ENCODE assay signal across 8 cellular contexts in genomic region chr6:100880149-100880900, GRCh38. TPM values are rescaled to one million over a fixed set of nuclear protein-coding genes. Genes with fewer than 3 reads are reported as not detected.
DNase-seq lines count a peak whose midpoint lies in the region; ATAC-seq and TF ChIP-seq lines count a peak whose summit lies in the region.

No MANE protein-coding gene starts in this region.

- H3K27me3 Mint-ChIP-seq in endodermal cell (ENCODE audit: insufficient read depth), result peaks cover 2% of the 10 kb centered on the region

- no peak overlapping the region for H2AK5ac ChIP-seq in neuronal stem cell (ENCODE audit: low read depth, low read length)

- H2BK120ac ChIP-seq in neuronal stem cell (ENCODE audit: low read depth, low read length), result no peak overlapping the region

- H3K4me2 ChIP-seq in neuronal stem cell (ENCODE audit: insufficient read depth, low read length, poor library complexity, severe bottlenecking), result peak overlapping the region; percentile 63

- WGBS in endodermal cell (ENCODE audit: insufficient coverage in 1 of 2, insufficient read length in 1 of 2), 2 experiments, result 0 to 2% methylated on average over 2 to 8 of the region's 9 CpGs
- WGBS in neuronal stem cell (ENCODE audit: extremely low coverage in 2 of 2, insufficient read length in 2 of 2, insufficient replicate concordance in 1 of 2), 2 donors, result no CpG with 5 or more reads among the region's 9 CpGs

- H3K9me3 ChIP-seq in Peyer's patch (no peaks in the 10 kb centered on the region), endodermal cell (ENCODE audit: control insufficient read depth, low read length) (no peaks in the 10 kb centered on the region), neuronal stem cell (replicated peaks in 1 of 2; ENCODE audit: control insufficient read depth in 2 of 2, insufficient read depth in 1 of 2, low read depth in 1 of 2, low read length in 2 of 2) (peaks cover 0 to 4% of the 10 kb centered on the region in 2 donors)

- H3K36me3 ChIP-seq in Peyer's patch (no peaks in the 10 kb centered on the region), endodermal cell (ENCODE audit: control insufficient read depth, insufficient read depth, low read length) (no peaks in the 10 kb centered on the region), neuronal stem cell (replicated peaks in 1 of 2; ENCODE audit: control insufficient read depth in 2 of 2, insufficient read depth in 2 of 2, low read length in 2 of 2) (peaks cover 0 to 19% of the 10 kb centered on the region in 2 donors)

- no peak overlapping the region for H3K23ac ChIP-seq in neuronal stem cell (ENCODE audit: low read depth, low read length, poor library complexity)

- H3K27ac ChIP-seq in Peyer's patch, result peak overlapping the region; percentile 84 to 93 (median 90)
- no peak overlapping the region for H3K27ac ChIP-seq in endodermal cell (ENCODE audit: low read depth, low read length)
- H3K27ac ChIP-seq in neuronal stem cell (replicated peaks; ENCODE audit: low read length), result peak overlapping the region; percentile 88

- H3K27ac Mint-ChIP-seq in endodermal cell, result peak overlapping the region; percentile 97

- peaks cover 56% of the 10 kb centered on the region for H3K4me1 Mint-ChIP-seq in endodermal cell

- no peak for TF ChIP-seq POLR2A in Peyer's patch (IDR thresholded peaks at IDR 0.05)

- H3K9me3 Mint-ChIP-seq in endodermal cell, result no peaks in the 10 kb centered on the region

- peaks cover 2% of the 10 kb centered on the region for H3K36me3 Mint-ChIP-seq in endodermal cell (ENCODE audit: low read depth)

- no peak overlapping the region for H3K14ac ChIP-seq in neuronal stem cell (ENCODE audit: low read length)

- no peak overlapping the region for H2BK5ac ChIP-seq in neuronal stem cell (ENCODE audit: low read length)

- H2AFZ ChIP-seq in neuronal stem cell (ENCODE audit: low read length), result peak overlapping the region; percentile 93

- H4K8ac ChIP-seq in neuronal stem cell (ENCODE audit: low read depth, low read length), result no peak overlapping the region

- H3K79me1 ChIP-seq in neuronal stem cell (ENCODE audit: low read depth, low read length), result no peaks in the 10 kb centered on the region

- H4K91ac ChIP-seq in neuronal stem cell (ENCODE audit: low read depth, low read length, poor library complexity), result no peak overlapping the region

- no peak for ATAC-seq in HG03469 (IDR thresholded peaks at IDR 0.05; ENCODE audit: unreplicated experiment)
- no peak for ATAC-seq in HG03175 (IDR thresholded peaks at IDR 0.05; ENCODE audit: unreplicated experiment)

- H3K4me3 Mint-ChIP-seq in endodermal cell, result peak overlapping the region; percentile 97

- no peak overlapping the region for H3K18ac ChIP-seq in neuronal stem cell (ENCODE audit: low read length)

- H3K4me1 ChIP-seq in Peyer's patch, result peaks cover 0 to 12% (median 6%) of the 10 kb centered on the region in 4 donors
- H3K4me1 ChIP-seq in endodermal cell (ENCODE audit: control insufficient read depth, insufficient read depth, low read length), result peaks cover 7% of the 10 kb centered on the region
- peaks cover 1 to 3% of the 10 kb centered on the region in 2 donors for H3K4me1 ChIP-seq in neuronal stem cell (ENCODE audit: control insufficient read depth in 2 of 2, insufficient read depth in 1 of 2, low read depth in 1 of 2, low read length in 2 of 2)

- H3K27me3 ChIP-seq in Peyer's patch (no peaks in the 10 kb centered on the region), endodermal cell (ENCODE audit: control insufficient read depth, insufficient read depth, low read length, poor library complexity, severe bottlenecking) (no peaks in the 10 kb centered on the region), neuronal stem cell (ENCODE audit: control insufficient read depth in 3 of 3, insufficient read depth in 3 of 3, low read depth in 1 of 3, low read length in 3 of 3) (no peaks in the 10 kb centered on the region)

- H2BK15ac ChIP-seq in neuronal stem cell (ENCODE audit: low read length), result no peak overlapping the region

- H3K9ac ChIP-seq in endodermal cell (ENCODE audit: extremely low read depth, low read length, poor library complexity, severe bottlenecking) (peak overlapping the region; percentile 48), neuronal stem cell (ENCODE audit: low read depth, low read length, poor library complexity) (no peak overlapping the region)

- no peak overlapping the region for H2BK12ac ChIP-seq in neuronal stem cell (ENCODE audit: low read length)

- H3K4ac ChIP-seq in neuronal stem cell (ENCODE audit: low read length), result no peak overlapping the region

- TF ChIP-seq CTCF in Peyer's patch (IDR thresholded peaks at IDR 0.05) (no peak), endodermal cell (conservative IDR thresholded peaks at IDR 0.05) (no peak)

- H3K4me3 ChIP-seq in Peyer's patch (peak overlapping the region; percentile 72 to 85 (median 76)), endodermal cell (ENCODE audit: low read length) (peak overlapping the region; percentile 91), neuronal stem cell (ENCODE audit: low read length in 2 of 2) (peak overlapping the region; percentile 76 to 96)

- DNase-seq in NCI-H2196 (lab: John Stamatoyannopoulos, UW; ENCODE audit: unreplicated experiment) (peak; percentile 5), NCI-H2196 treated with DMSO at 0.1 percent for 48 hours (lab: John Stamatoyannopoulos, UW; ENCODE audit: unreplicated experiment) (no peak), Peyer's patch (no peak), endodermal cell (no peak), neuronal stem cell (ENCODE audit: low spot score) (no peak), hepatic stellate cell (ENCODE audit: low spot score) (no peak)

RNA-seq across cellular contexts. Expression of gene ASCC3, which starts 0.8 kb away (rescaled TPM):
- total RNA-seq in Peyer's patch (10 to 100 TPM; 21.1 to 69.3 (median 40.6) TPM), endodermal cell (10 to 100 TPM; 40.0 to 41.1 TPM)
- polyA plus RNA-seq in endodermal cell (2013, experiment 1 of 2), result 31.0 TPM
- 29.4 TPM for polyA plus RNA-seq in endodermal cell (2013, experiment 2 of 2)
- 16.9 TPM for polyA plus RNA-seq in neuronal stem cell (2013, experiment 1 of 2)
- polyA plus RNA-seq in neuronal stem cell (2013, experiment 2 of 2), result 16.9 TPM
